ENCODE assay signal across 14 cellular contexts in genomic region chr5:170182461-170182860, GRCh38.
DNase-seq lines count a peak whose midpoint lies in the region; ATAC-seq and TF ChIP-seq lines count a peak whose summit lies in the region.
"Had no signal": no experiment of that assay in that cellular context is flagged by ENCODE, and none has a peak within 500 bp of the region (broad histone marks: within the 10 kb centered on the region; RNA-seq: fewer than 3 reads in every experiment).

No MANE protein-coding gene starts in this region.

- H3K27ac ChIP-seq in OCI-LY3 (ENCODE audit: low read length) = no peak overlapping the region

- ATAC-seq in HG03442 (IDR thresholded peaks at IDR 0.05; ENCODE audit: unreplicated experiment) = no peak
- no peak for ATAC-seq in HG02852 (IDR thresholded peaks at IDR 0.05; ENCODE audit: unreplicated experiment)
- ATAC-seq: GM23338 had no signal

- peak overlapping the region; percentile 38 for H3K4me2 ChIP-seq in OCI-LY3 (ENCODE audit: low read length)
- H3K4me2 ChIP-seq: GM23338 had no signal

- no peaks in the 10 kb centered on the region for H3K9me3 Mint-ChIP-seq in nephron progenitor cell
- H3K9me3 Mint-ChIP-seq: CD4-positive, alpha-beta T cell; GM23338 had no signal

- H3K27me3 Mint-ChIP-seq in nephron progenitor cell (ENCODE audit: low read depth, poor library complexity) = peaks cover 20% of the 10 kb centered on the region
- H3K27me3 Mint-ChIP-seq: CD4-positive, alpha-beta T cell had no signal

- H2AFZ ChIP-seq in OCI-LY3 (ENCODE audit: low read depth, low read length) = no peak overlapping the region
- H2AFZ ChIP-seq: GM23338 had no signal

- H4K20me1 ChIP-seq in OCI-LY3 (ENCODE audit: insufficient read depth, low read length) = no peaks in the 10 kb centered on the region

- no peak overlapping the region; the same call in 1 of the 2 replicates for H3K9ac ChIP-seq in OCI-LY3 (ENCODE audit: low read length)

- H3K27me3 ChIP-seq in OCI-LY3 (ENCODE audit: low read depth, low read length) = no peaks in the 10 kb centered on the region

- no peaks in the 10 kb centered on the region for H3K9me3 ChIP-seq in OCI-LY3 (ENCODE audit: insufficient read depth, low read length)

- H3K4me3 Mint-ChIP-seq in nephron progenitor cell = no peak overlapping the region
- H3K4me3 Mint-ChIP-seq: B cell; CD4-positive, alpha-beta T cell; GM23338 had no signal

- no peaks in the 10 kb centered on the region for H3K36me3 ChIP-seq in OCI-LY3 (replicated peaks; ENCODE audit: low read depth, low read length)

- H3K27ac Mint-ChIP-seq in nephron progenitor cell = peak overlapping the region; percentile 13
- H3K27ac Mint-ChIP-seq: B cell; CD4-positive, alpha-beta T cell; GM23338 had no signal

- no peak overlapping the region for H3K4me3 ChIP-seq in OCI-LY3 (ENCODE audit: low read length)
- H3K4me3 ChIP-seq: GM23338 had no signal

- H3K36me3 Mint-ChIP-seq in nephron progenitor cell (ENCODE audit: low read depth) = no peaks in the 10 kb centered on the region

- peak; percentile 88 for DNase-seq in NCI-H1048 (lab: John Stamatoyannopoulos, UW)
- no peak for DNase-seq in nephron progenitor cell
- DNase-seq in retina = peak; percentile 44
- no peak for DNase-seq in DMS153 (lab: John Stamatoyannopoulos, UW)
- DNase-seq: C1 segment of cervical spinal cord; CD4-positive, alpha-beta T cell; DMS79 treated with DMSO at 0.1 percent for 48 hours; EL; H7 had no signal

- no peaks in the 10 kb centered on the region for H3K79me2 ChIP-seq in OCI-LY3 (ENCODE audit: low read length)

- peaks cover 15% of the 10 kb centered on the region for H3K4me1 Mint-ChIP-seq in nephron progenitor cell
- H3K4me1 Mint-ChIP-seq: B cell, GM23338 had no signal

- TF ChIP-seq CTCF in OCI-LY3 (IDR thresholded peaks at IDR 0.05; ENCODE audit: low read depth, low read length) = no peak
- no peak for TF ChIP-seq CTCF in nephron progenitor cell (IDR thresholded peaks at IDR 0.05)

- peaks cover 48% of the 10 kb centered on the region for H3K4me1 ChIP-seq in OCI-LY3 (ENCODE audit: low read length)

Comparison
In these comparisons a context has a peak if more than half of its experiments do, and no peak if none do; other contexts are left out.
1. DNase-seq: peak in NCI-H1048 (single experiment) and retina (single experiment); none in nephron progenitor cell (single experiment) and DMS153 (single experiment).